8 cellular contexts compared by ENCODE assay signal in the genomic region with DNA sequence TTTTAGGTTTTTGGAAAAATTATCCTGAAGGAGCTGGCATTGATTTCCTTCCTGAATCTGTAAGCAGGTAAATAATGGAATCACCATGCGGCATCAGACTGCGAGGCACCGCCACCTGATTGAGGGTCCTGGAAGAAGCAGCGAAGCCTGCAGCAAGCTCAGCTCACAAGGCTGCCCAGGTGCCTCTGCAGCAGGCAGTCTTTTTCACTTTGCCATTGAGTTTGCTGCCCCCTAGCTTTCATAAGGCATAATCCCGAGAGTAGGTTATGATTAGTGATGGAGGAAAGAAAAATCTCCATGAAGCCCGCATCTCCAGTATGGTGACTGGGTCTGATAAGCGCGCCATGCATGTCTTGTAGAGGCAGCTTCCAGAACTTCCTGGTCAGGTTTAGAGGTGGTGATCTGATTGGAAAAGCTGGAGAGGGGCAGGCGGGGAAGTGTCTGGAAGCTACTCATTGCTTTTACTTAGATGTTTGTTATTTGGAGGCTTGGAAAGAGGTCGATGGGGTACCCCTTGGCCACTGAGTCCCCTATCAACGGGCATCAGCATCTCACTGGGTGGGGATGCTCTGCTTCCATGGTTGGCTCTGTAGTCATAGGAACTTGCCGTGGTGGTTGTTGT.
DNase-seq lines count a peak whose midpoint lies in the region.

No MANE protein-coding gene starts in this region.

- DNase-seq in 8988T (peak; percentile 32), ELR (ENCODE audit: low read depth) (peak; percentile 67), HuH-7.5 (ENCODE audit: low spot score) (peak; percentile 42), OCI-M1 (lab: John Stamatoyannopoulos, UW) (peak; percentile 79), astrocyte of the hippocampus (ENCODE audit: low read depth, low spot score) (peak; percentile 80), iPS DF 4.7 (ENCODE audit: extremely low read depth, low spot score) (peak; percentile 51), UCSD-AML1 (lab: John Stamatoyannopoulos, UW; ENCODE audit: unreplicated experiment) (no peak)
- DNase-seq in stimulated activated CD4-positive, alpha-beta T cell treated with anti-CD3 and anti-CD28 coated beads, Interleukin-12 subunit alpha, Interleukin-12 subunit beta, amount 100 ng/mL, for 48 hours (ENCODE audit: low read depth in 2 of 3, low spot score in 1 of 3): peak in 2 of 3 donors; percentile 7 to 34
